In genomic region chr3:69838217-69838616, GRCh38 we compare ENCODE assay signal across 15 cellular contexts.
A peak's percentile ranks its signal among the peaks of the same experiment; 100 is the strongest.
DNase-seq lines count a peak whose midpoint lies in the region; ATAC-seq and TF ChIP-seq lines count a peak whose summit lies in the region.
"Had no signal": no experiment of that assay in that cellular context is flagged by ENCODE, and none has a peak within 500 bp of the region (broad histone marks: within the 10 kb centered on the region; RNA-seq: fewer than 3 reads in every experiment).

No MANE protein-coding gene starts in this region.

- TF ChIP-seq CTCF in AG09309 (IDR thresholded peaks at IDR 0.05; ENCODE audit: control insufficient read depth, insufficient read depth, low read depth, low read length, missing control alignments) (no peak), mammary epithelial cell (conservative IDR thresholded peaks at IDR 0.05 in 1 of 2, IDR thresholded peaks at IDR 0.05 in 1 of 2; ENCODE audit: extremely low read depth in 1 of 2, insufficient read depth in 1 of 2, low read depth in 1 of 2, low read length in 2 of 2) (no peak)

- ATAC-seq in HG03439 (IDR thresholded peaks at IDR 0.05; ENCODE audit: unreplicated experiment), result no peak
- ATAC-seq: esophagus mucosa; stimulated activated naive B cell treated with anti-CD40 and anti-IgM and Interleukin-4, amounts not matched to agents 10 μg/mL and 1 μg/mL and 100 μg/mL, for 72 hours had no signal

- H3K4me2 ChIP-seq in mammary epithelial cell (ENCODE audit: insufficient read depth, low read depth, low read length), result no peak overlapping the region

- WGBS in mammary epithelial cell (ENCODE audit: low coverage, missing lambda C conversion rate), result 85% methylated on average over 5 of the region's 5 CpGs

- H3K4me3 Mint-ChIP-seq in immature natural killer cell, result no peak overlapping the region
- H3K4me3 Mint-ChIP-seq: stimulated activated naive B cell treated with anti-CD40 and anti-IgM and Interleukin-4, amounts not matched to agents 10 μg/mL and 1 μg/mL and 100 μg/mL, for 72 hours had no signal

- H3K4me3 ChIP-seq in AG09309 (ENCODE audit: control insufficient read depth, low read depth, low read length), result no peak overlapping the region
- H3K4me3 ChIP-seq in mammary epithelial cell (replicated peaks in 1 of 3; ENCODE audit: insufficient read depth in 1 of 3, low read depth in 2 of 3, low read length in 3 of 3), result no peak overlapping the region
- H3K4me3 ChIP-seq: psoas muscle had no signal

- peaks cover 0 to 6% (median 4%) of the 10 kb centered on the region in 3 donors for H3K27me3 Mint-ChIP-seq in immature natural killer cell (ENCODE audit: low read depth in 3 of 3)

- no peaks in the 10 kb centered on the region for H4K20me1 ChIP-seq in mammary epithelial cell (ENCODE audit: insufficient read depth, low read length)

- no peak overlapping the region for H3K27ac ChIP-seq in mammary epithelial cell (ENCODE audit: insufficient read depth, low read depth, low read length)
- H3K27ac ChIP-seq: psoas muscle had no signal

- H3K27ac Mint-ChIP-seq in immature natural killer cell, result no peak overlapping the region
- H3K27ac Mint-ChIP-seq: stimulated activated naive B cell treated with anti-CD40 and anti-IgM and Interleukin-4, amounts not matched to agents 10 μg/mL and 1 μg/mL and 100 μg/mL, for 72 hours had no signal

- no peaks in the 10 kb centered on the region for H3K4me1 ChIP-seq in mammary epithelial cell (ENCODE audit: insufficient read depth, low read length)

- H3K27me3 ChIP-seq in mammary epithelial cell (ENCODE audit: insufficient read depth, low read length), result peaks cover 2% of the 10 kb centered on the region

- in situ Hi-C loops in mammary epithelial cell (cut with MboI; ENCODE audit: low sequenced_read_pairs in 2 of 2), result no loop called here

- no peak overlapping the region for H3K9ac ChIP-seq in mammary epithelial cell (ENCODE audit: insufficient read depth, low read length)

- dilution Hi-C loops in mammary epithelial cell (cut with HindIII; ENCODE audit: low sequenced_read_pairs), result no loop called here

- no peaks in the 10 kb centered on the region for H3K79me2 ChIP-seq in mammary epithelial cell (ENCODE audit: insufficient read depth, low read length)

- intact Hi-C loops in mammary epithelial cell (cut with micrococcal nuclease), result no loop called here

- DNase-seq in AG09309 (ENCODE audit: low read depth) (peak; percentile 85), HT1080 (ENCODE audit: low read depth) (peak; percentile 49), mammary epithelial cell (peak; percentile 25), myocyte (ENCODE audit: low read depth) (peak; percentile 6), immature natural killer cell (no peak), foreskin melanocyte (no peak), NCI-H526 (lab: John Stamatoyannopoulos, UW) (no peak)
- DNase-seq: activated naive CD4-positive, alpha-beta T cell; Karpas-422; NK-92 treated with Interleukin-12 subunit alpha and Interleukin-12 subunit beta, amount 100 ng/mL, for 24 hours; psoas muscle; stimulated activated CD4-positive, alpha-beta T cell treated with anti-CD3 and anti-CD28 coated beads, Interleukin-4, amount 100 ng/mL, for 24 hours; stimulated activated naive B cell treated with anti-CD40 and anti-IgM and Interleukin-4, amounts not matched to agents 10 μg/mL and 1 μg/mL and 100 μg/mL, for 72 hours had no signal

- peaks cover 0 to 11% (median 6%) of the 10 kb centered on the region in 6 donors for H3K9me3 Mint-ChIP-seq in immature natural killer cell

- CTCF ChIA-PET in mammary epithelial cell (lab: Charles Lee; ENCODE audit: low non-redundant PET), result no interaction called here

- H3K4me1 Mint-ChIP-seq in immature natural killer cell, result no peaks in the 10 kb centered on the region
- H3K4me1 Mint-ChIP-seq: stimulated activated naive B cell treated with anti-CD40 and anti-IgM and Interleukin-4, amounts not matched to agents 10 μg/mL and 1 μg/mL and 100 μg/mL, for 72 hours had no signal

- no peaks in the 10 kb centered on the region for H3K36me3 ChIP-seq in mammary epithelial cell (ENCODE audit: insufficient read depth, low read length)

- H3K9me3 ChIP-seq in mammary epithelial cell (replicated peaks; ENCODE audit: insufficient read depth, low read length), result no peaks in the 10 kb centered on the region

- no TSS peak for BruUV-seq in mammary epithelial cell (replicated peaks; lab: Mats Ljungman, UMichigan)

- no peaks in the 10 kb centered on the region for H3K36me3 Mint-ChIP-seq in immature natural killer cell
- H3K36me3 Mint-ChIP-seq: stimulated activated naive B cell treated with anti-CD40 and anti-IgM and Interleukin-4, amounts not matched to agents 10 μg/mL and 1 μg/mL and 100 μg/mL, for 72 hours had no signal

- no peak overlapping the region for H2AFZ ChIP-seq in mammary epithelial cell (ENCODE audit: low read depth, low read length)

Comparison
In these comparisons a context has a peak if more than half of its experiments do, and no peak if none do; other contexts are left out.
1. DNase-seq: peak in AG09309 (single experiment), HT1080 (single experiment), mammary epithelial cell (single experiment) and myocyte (single experiment); none in immature natural killer cell (0 of 3), foreskin melanocyte (single experiment) and NCI-H526 (0 of 2).